In the genomic region with DNA sequence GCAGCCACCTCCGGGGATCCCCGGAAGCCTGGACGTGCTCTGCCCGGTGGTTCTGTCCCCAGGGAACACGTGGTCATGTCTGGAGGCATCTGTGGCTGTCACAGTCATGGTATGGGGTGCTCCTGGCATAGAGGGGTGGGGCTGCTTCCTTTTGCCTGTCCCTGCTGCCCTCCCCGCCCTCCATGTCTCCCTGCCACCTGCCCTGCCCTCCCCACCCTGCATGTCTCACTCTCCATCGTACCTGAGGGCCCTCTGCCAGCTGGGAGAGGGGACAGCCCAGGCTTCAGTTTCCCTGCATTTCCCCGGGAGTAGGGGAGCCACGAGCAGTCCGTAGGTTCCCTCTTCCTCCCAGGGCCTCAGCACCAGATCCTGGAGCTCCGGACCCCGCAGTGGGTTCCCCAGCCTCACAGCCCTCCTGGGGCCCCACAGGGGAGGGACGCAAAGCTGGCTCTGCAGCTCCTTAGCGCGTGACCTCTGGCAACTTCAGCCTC, we compare ENCODE assay signal across 1 cellular context.
TF ChIP-seq lines count a peak whose summit lies in the region.

No MANE protein-coding gene starts in this region.

TF ChIP-seq in GM23338, 12 proteins besides CTCF, POLR2A, EP300 and RAD21 (continued from another document):
- TF ChIP-seq, protein P1, sequence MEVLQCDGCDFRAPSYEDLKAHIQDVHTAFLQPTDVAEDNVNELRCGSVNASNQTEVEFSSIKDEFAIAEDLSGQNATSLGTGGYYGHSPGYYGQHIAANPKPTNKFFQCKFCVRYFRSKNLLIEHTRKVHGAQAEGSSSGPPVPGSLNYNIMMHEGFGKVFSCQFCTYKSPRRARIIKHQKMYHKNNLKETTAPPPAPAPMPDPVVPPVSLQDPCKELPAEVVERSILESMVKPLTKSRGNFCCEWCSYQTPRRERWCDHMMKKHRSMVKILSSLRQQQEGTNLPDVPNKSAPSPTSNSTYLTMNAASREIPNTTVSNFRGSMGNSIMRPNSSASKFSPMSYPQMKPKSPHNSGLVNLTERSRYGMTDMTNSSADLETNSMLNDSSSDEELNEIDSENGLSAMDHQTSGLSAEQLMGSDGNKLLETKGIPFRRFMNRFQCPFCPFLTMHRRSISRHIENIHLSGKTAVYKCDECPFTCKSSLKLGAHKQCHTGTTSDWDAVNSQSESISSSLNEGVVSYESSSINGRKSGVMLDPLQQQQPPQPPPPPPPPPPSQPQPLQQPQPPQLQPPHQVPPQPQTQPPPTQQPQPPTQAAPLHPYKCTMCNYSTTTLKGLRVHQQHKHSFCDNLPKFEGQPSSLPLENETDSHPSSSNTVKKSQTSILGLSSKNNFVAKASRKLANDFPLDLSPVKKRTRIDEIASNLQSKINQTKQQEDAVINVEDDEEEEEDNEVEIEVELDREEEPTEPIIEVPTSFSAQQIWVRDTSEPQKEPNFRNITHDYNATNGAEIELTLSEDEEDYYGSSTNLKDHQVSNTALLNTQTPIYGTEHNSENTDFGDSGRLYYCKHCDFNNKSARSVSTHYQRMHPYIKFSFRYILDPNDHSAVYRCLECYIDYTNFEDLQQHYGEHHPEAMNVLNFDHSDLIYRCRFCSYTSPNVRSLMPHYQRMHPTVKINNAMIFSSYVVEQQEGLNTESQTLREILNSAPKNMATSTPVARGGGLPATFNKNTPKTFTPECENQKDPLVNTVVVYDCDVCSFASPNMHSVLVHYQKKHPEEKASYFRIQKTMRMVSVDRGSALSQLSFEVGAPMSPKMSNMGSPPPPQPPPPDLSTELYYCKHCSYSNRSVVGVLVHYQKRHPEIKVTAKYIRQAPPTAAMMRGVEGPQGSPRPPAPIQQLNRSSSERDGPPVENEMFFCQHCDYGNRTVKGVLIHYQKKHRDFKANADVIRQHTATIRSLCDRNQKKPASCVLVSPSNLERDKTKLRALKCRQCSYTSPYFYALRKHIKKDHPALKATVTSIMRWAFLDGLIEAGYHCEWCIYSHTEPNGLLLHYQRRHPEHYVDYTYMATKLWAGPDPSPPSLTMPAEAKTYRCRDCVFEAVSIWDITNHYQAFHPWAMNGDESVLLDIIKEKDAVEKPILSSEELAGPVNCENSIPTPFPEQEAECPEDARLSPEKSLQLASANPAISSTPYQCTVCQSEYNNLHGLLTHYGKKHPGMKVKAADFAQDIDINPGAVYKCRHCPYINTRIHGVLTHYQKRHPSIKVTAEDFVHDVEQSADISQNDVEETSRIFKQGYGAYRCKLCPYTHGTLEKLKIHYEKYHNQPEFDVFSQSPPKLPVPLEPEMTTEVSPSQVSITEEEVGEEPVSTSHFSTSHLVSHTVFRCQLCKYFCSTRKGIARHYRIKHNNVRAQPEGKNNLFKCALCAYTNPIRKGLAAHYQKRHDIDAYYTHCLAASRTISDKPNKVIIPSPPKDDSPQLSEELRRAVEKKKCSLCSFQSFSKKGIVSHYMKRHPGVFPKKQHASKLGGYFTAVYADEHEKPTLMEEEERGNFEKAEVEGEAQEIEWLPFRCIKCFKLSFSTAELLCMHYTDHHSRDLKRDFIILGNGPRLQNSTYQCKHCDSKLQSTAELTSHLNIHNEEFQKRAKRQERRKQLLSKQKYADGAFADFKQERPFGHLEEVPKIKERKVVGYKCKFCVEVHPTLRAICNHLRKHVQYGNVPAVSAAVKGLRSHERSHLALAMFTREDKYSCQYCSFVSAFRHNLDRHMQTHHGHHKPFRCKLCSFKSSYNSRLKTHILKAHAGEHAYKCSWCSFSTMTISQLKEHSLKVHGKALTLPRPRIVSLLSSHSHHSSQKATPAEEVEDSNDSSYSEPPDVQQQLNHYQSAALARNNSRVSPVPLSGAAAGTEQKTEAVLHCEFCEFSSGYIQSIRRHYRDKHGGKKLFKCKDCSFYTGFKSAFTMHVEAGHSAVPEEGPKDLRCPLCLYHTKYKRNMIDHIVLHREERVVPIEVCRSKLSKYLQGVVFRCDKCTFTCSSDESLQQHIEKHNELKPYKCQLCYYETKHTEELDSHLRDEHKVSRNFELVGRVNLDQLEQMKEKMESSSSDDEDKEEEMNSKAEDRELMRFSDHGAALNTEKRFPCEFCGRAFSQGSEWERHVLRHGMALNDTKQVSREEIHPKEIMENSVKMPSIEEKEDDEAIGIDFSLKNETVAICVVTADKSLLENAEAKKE (CRISPR knock-in tag; IDR thresholded peaks at IDR 0.05), result no peak
TF ChIP-seq in GM23338: peak in this region for 0.
